ENCODE assay signal across 36 cellular contexts in the genomic region with DNA sequence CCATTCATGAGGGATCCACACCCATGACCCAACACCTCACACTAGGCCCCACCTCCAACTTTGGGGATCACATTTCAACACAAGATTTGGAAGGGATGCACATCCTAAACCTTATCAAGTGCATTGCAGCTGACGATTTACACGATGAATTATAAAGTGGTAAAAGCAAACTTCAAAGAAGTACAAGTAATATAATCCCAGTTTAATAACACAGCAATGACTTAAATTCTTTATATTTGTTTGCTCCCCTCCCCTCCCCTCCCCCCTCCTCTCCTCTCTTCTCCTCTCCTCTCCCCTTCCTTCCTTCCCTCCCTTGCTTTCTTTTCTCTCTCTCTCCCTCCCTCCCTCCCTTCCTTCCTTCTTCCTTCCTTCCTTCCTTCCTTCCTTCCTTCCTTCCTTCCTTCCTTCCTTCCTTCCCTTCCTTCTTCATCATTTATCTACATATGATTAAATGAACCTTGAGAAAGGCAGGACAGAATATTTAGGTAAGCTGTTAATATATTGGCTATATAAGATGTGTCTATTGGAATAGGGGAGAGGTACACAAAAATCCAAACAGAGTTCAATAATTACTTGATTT. TPM values are rescaled to one million over a fixed set of nuclear protein-coding genes. Genes with fewer than 3 reads are reported as not detected.
"Had no signal": no experiment of that assay in that cellular context is flagged by ENCODE, and none has a peak within 500 bp of the region (broad histone marks: within the 10 kb centered on the region; RNA-seq: fewer than 3 reads in every experiment).

No MANE protein-coding gene starts in this region.

- H3K27me3 ChIP-seq: adrenal gland, ascending aorta, body of pancreas, brain microvascular endothelial cell, breast epithelium, cardiac muscle cell had no signal

- H3K4me3 ChIP-seq: adrenal gland, ascending aorta, body of pancreas, breast epithelium, cardiac muscle cell had no signal

- H3K36me3 ChIP-seq: adrenal gland, ascending aorta, brain microvascular endothelial cell, breast epithelium, cardiac muscle cell had no signal

- ATAC-seq: activated naive CD4-positive, alpha-beta T cell treated with anti-CD3 and anti-CD28 coated beads, Interleukin-2, amount 50 U/mL, for 72 hours; activated naive CD8-positive, alpha-beta T cell treated with anti-CD3 and anti-CD28 coated beads, Interleukin-2, amount 50 U/mL, for 24 hours; activated T-cell treated with anti-CD3 and anti-CD28 coated beads, Interleukin-2, amount 50 U/mL, for 4 hours; activated T-cell treated with anti-CD3 and anti-CD28 coated beads, Interleukin-2, amount 50 U/mL, for 72 hours; activated T-helper 17 cell treated with anti-CD3 and anti-CD28 coated beads, Interleukin-2, amount 50 U/mL, for 72 hours; body of pancreas had no signal

- H3K27ac ChIP-seq: adrenal gland, ascending aorta, body of pancreas, brain microvascular endothelial cell, breast epithelium, cardiac muscle cell had no signal

- H3K4me1 ChIP-seq: adrenal gland, ascending aorta, body of pancreas, breast epithelium had no signal

- FAIRE-seq: astrocyte, bronchial epithelial cell had no signal

- DNase-seq: activated effector memory CD4-positive, alpha-beta T cell treated with anti-CD3 and anti-CD28 coated beads, Interleukin-2, amount 50 U/mL, for 16 hours; activated effector memory CD4-positive, alpha-beta T cell treated with Interleukin-2 at 50 U/mL for 16 hours; activated gamma-delta T cell; activated gamma-delta T cell treated with Interleukin-2 at 50 U/mL for 16 hours; activated naive CD4-positive, alpha-beta T cell; activated naive CD4-positive, alpha-beta T cell treated with anti-CD3 and anti-CD28 coated beads for 36 hours; activated naive CD4-positive, alpha-beta T cell treated with anti-CD3 and anti-CD28 coated beads, Interleukin-2, amount 10 ng/mL, durations not matched to agents 7 days and 5 days; activated naive CD4-positive, alpha-beta T cell treated with anti-CD3 and anti-CD28 coated beads, Interleukin-2, amount 50 U/mL, for 16 hours; activated naive CD4-positive, alpha-beta T cell treated with Interleukin-2 at 50 U/mL for 16 hours; activated naive CD8-positive, alpha-beta T cell treated with anti-CD3 and anti-CD28 coated beads for 36 hours; activated naive CD8-positive, alpha-beta T cell treated with anti-CD3 and anti-CD28 coated beads, Interleukin-2, amount 10 ng/mL, durations not matched to agents 7 days and 5 days; activated naive CD8-positive, alpha-beta T cell treated with anti-CD3 and anti-CD28 coated beads, Interleukin-2, amount 50 U/mL, for 24 hours; activated T-cell treated with anti-CD3 and anti-CD28 coated beads, Interleukin-2, amount 50 U/mL, for 1 hour; activated T-cell treated with anti-CD3 and anti-CD28 coated beads, Interleukin-2, amount 50 U/mL, for 24 hours; activated T-cell treated with anti-CD3 and anti-CD28 coated beads, Interleukin-2, amount 50 U/mL, for 4 hours; activated T-cell treated with anti-CD3 and anti-CD28 coated beads, Interleukin-2, amount 50 U/mL, for 48 hours; activated T-cell treated with anti-CD3 and anti-CD28 coated beads, Interleukin-2, amount 50 U/mL, for 72 hours; adrenal gland; amniotic stem cell; amygdala; anterior cingulate cortex; aorta; body of pancreas; brain microvascular endothelial cell; caudate nucleus; central memory CD4-positive, alpha-beta T cell; cerebellar nuclear complex had no signal

- H3K9me3 ChIP-seq: adrenal gland, ascending aorta, breast epithelium had no signal

RNA-seq across cellular contexts. Expression of gene CLSTN2, which starts 46.3 kb away (rescaled TPM):
- total RNA-seq: activated naive CD4-positive, alpha-beta T cell treated with anti-CD3 and anti-CD28 coated beads for 36 hours; activated naive CD4-positive, alpha-beta T cell treated with anti-CD3 and anti-CD28 coated beads, Interleukin-2, amount 50 U/mL, for 72 hours; activated naive CD8-positive, alpha-beta T cell treated with anti-CD3 and anti-CD28 coated beads, Interleukin-2, amount 10 ng/mL, durations not matched to agents 7 days and 5 days; activated T-cell treated with anti-CD3 and anti-CD28 coated beads, Interleukin-2, amount 50 U/mL, for 72 hours; activated T-helper 1 cell treated with anti-CD3 and anti-CD28 coated beads, Interleukin-12 subunit alpha, Interleukin-12 subunit beta, Interleukin-2, Interleukin-4 antibody, amounts not matched to agents 30 ng/mL and 10 ng/mL and 1 ng/mL, durations not matched to agents 14 hours and 24 hours and 36 hours; activated T-helper 2 cell treated with anti-CD3 and anti-CD28 coated beads, Interferon-gamma antibody, Interleukin-2, Interleukin-4, amounts not matched to agents 10 μg/mL and 5 μg/mL and 100 μg/mL, durations not matched to agents 14 hours and 24 hours and 36 hours had no signal
